Comparison of ENCODE assay signal across 8 cellular contexts in genomic region chr19:15331419-15332310, GRCh38. TPM values are rescaled to one million over a fixed set of nuclear protein-coding genes. Genes with fewer than 3 reads are reported as not detected.
DNase-seq lines count a peak whose midpoint lies in the region; ATAC-seq and TF ChIP-seq lines count a peak whose summit lies in the region.

No MANE protein-coding gene starts in this region.

- no peaks in the 10 kb centered on the region for H3K36me3 ChIP-seq in SJCRH30
- H3K36me3 ChIP-seq in parathyroid adenoma (ENCODE audit: control insufficient read depth, insufficient read depth, low read length) = no peaks in the 10 kb centered on the region

- H3K9me3 ChIP-seq in SJCRH30 (replicated peaks) (no peaks in the 10 kb centered on the region), parathyroid adenoma (ENCODE audit: control insufficient read depth, low read length) (no peaks in the 10 kb centered on the region)

- H3K27me3 Mint-ChIP-seq in activated naive CD4-positive, alpha-beta T cell treated with anti-CD3 and anti-CD28 coated beads for 36 hours (ENCODE audit: low read depth) = no peaks in the 10 kb centered on the region
- no peaks in the 10 kb centered on the region for H3K27me3 Mint-ChIP-seq in type B pancreatic cell

- DNase-seq in NCI-H748 (lab: John Stamatoyannopoulos, UW; ENCODE audit: unreplicated experiment) (peak; percentile 44), NCI-H748 treated with DMSO at 0.1 percent for 48 hours (lab: John Stamatoyannopoulos, UW) (no peak), SJCRH30 (peak; percentile 52 to 61), head of caudate nucleus (peak in 37 of 42 donors; percentile 5 to 79 (median 45)), type B pancreatic cell (ENCODE audit: extremely low spot score, unreplicated experiment) (no peak)
- DNase-seq in activated naive CD4-positive, alpha-beta T cell treated with anti-CD3 and anti-CD28 coated beads for 36 hours = peak; percentile 56

- H3K79me2 ChIP-seq in parathyroid adenoma = peaks cover 54% of the 10 kb centered on the region

- H3K4me3 Mint-ChIP-seq in activated naive CD4-positive, alpha-beta T cell treated with anti-CD3 and anti-CD28 coated beads for 36 hours = peak overlapping the region; percentile 94
- H3K4me3 Mint-ChIP-seq in type B pancreatic cell = peak overlapping the region; percentile 99

- peak overlapping the region; percentile 55 for H3K9ac ChIP-seq in parathyroid adenoma

- H3K27me3 ChIP-seq in SJCRH30 = no peaks in the 10 kb centered on the region
- H3K27me3 ChIP-seq in parathyroid adenoma (ENCODE audit: control insufficient read depth, insufficient read depth, low read length) = no peaks in the 10 kb centered on the region

- H3K9me3 Mint-ChIP-seq in activated naive CD4-positive, alpha-beta T cell treated with anti-CD3 and anti-CD28 coated beads for 36 hours = no peaks in the 10 kb centered on the region
- H3K9me3 Mint-ChIP-seq in type B pancreatic cell = no peaks in the 10 kb centered on the region

- CTCF ChIA-PET in activated naive CD4-positive, alpha-beta T cell treated with anti-CD3 and anti-CD28 coated beads for 36 hours (lab: Charles Lee) = no interaction called here

- TF ChIP-seq CTCF in parathyroid adenoma (IDR thresholded peaks at IDR 0.05) = no peak
- no peak for TF ChIP-seq CTCF in type B pancreatic cell (conservative IDR thresholded peaks at IDR 0.05)

- no peak overlapping the region for H2AFZ ChIP-seq in parathyroid adenoma

- peak overlapping the region; percentile 64 for H3K27ac ChIP-seq in SJCRH30
- H3K27ac ChIP-seq in parathyroid adenoma = peak overlapping the region; percentile 67

- H3K4me1 Mint-ChIP-seq in activated naive CD4-positive, alpha-beta T cell treated with anti-CD3 and anti-CD28 coated beads for 36 hours (ENCODE audit: low read depth) = peaks cover 53% of the 10 kb centered on the region
- peaks cover 38% of the 10 kb centered on the region for H3K4me1 Mint-ChIP-seq in type B pancreatic cell (ENCODE audit: unreplicated experiment)

- H3K36me3 Mint-ChIP-seq in activated naive CD4-positive, alpha-beta T cell treated with anti-CD3 and anti-CD28 coated beads for 36 hours (ENCODE audit: low read depth) = peaks cover 16% of the 10 kb centered on the region
- peaks cover 10% of the 10 kb centered on the region for H3K36me3 Mint-ChIP-seq in type B pancreatic cell

- peak overlapping the region; percentile 85 for H3K4me2 ChIP-seq in parathyroid adenoma (ENCODE audit: low read length)

- peak overlapping the region; percentile 93 for H3K27ac Mint-ChIP-seq in activated naive CD4-positive, alpha-beta T cell treated with anti-CD3 and anti-CD28 coated beads for 36 hours
- peak overlapping the region; percentile 97 for H3K27ac Mint-ChIP-seq in type B pancreatic cell

- ATAC-seq in HG03159 (IDR thresholded peaks at IDR 0.05; ENCODE audit: unreplicated experiment) = peak; percentile 31

- intact Hi-C loops in activated naive CD4-positive, alpha-beta T cell treated with anti-CD3 and anti-CD28 coated beads for 36 hours (cut with micrococcal nuclease) = loop anchor here (1.0 to 10.0 kb wide), 5 partner anchors 31 to 226 kb away; partner anchors contain the start of gene AKAP8
- intact Hi-C loops in head of caudate nucleus (cut with DNase I) = loop anchor here (5.0 kb wide), 1 partner anchor 69 kb away; no protein-coding TSS in a partner anchor

- H3K4me1 ChIP-seq in SJCRH30 (peaks cover 5% of the 10 kb centered on the region; the same call in 1 of the 2 replicates), parathyroid adenoma (peaks cover 32% of the 10 kb centered on the region)

- H3K4me3 ChIP-seq in SJCRH30 = peak overlapping the region; percentile 90
- H3K4me3 ChIP-seq in parathyroid adenoma (ENCODE audit: low read depth, low read length) = peak overlapping the region; percentile 81

RNA-seq across cellular contexts. Expression of gene BRD4, which starts 0.7 kb away (rescaled TPM):
- total RNA-seq in SJCRH30 (2014; rRNA removed; shearing (Covaris generic)) = 48.6 and 50.4 TPM in 2 replicates
- total RNA-seq in activated naive CD4-positive, alpha-beta T cell treated with anti-CD3 and anti-CD28 coated beads for 36 hours = 100 to 1,000 TPM; 109 to 111 TPM
- 108 and 123 TPM in 2 replicates for total RNA-seq in type B pancreatic cell (ENCODE audit: low replicate concordance)

RNA-seq across cellular contexts. Expression of gene AKAP8, which starts 47.9 kb away (rescaled TPM):
- 26.9 and 28.1 TPM in 2 replicates for total RNA-seq in SJCRH30 (2014; rRNA removed; shearing (Covaris generic))
- total RNA-seq in activated naive CD4-positive, alpha-beta T cell treated with anti-CD3 and anti-CD28 coated beads for 36 hours = 10 to 100 TPM; 27.1 to 30.3 TPM
- 34.8 and 37.0 TPM in 2 replicates for total RNA-seq in type B pancreatic cell (ENCODE audit: low replicate concordance)

Comparison
In these comparisons a context has a peak if more than half of its experiments do, and no peak if none do; other contexts are left out.
1. DNase-seq: peak in NCI-H748 (single experiment), SJCRH30 (2 of 2), activated naive CD4-positive, alpha-beta T cell treated with anti-CD3 and anti-CD28 coated beads for 36 hours (single experiment) and head of caudate nucleus (37 of 42); none in NCI-H748 treated with DMSO at 0.1 percent for 48 hours (single experiment) and type B pancreatic cell (single experiment).